17 cellular contexts compared by ENCODE assay signal in genomic region chr2:137302957-137303356, GRCh38.
"Had no signal": no experiment of that assay in that cellular context is flagged by ENCODE, and none has a peak within 500 bp of the region (broad histone marks: within the 10 kb centered on the region; RNA-seq: fewer than 3 reads in every experiment).

No MANE protein-coding gene starts in this region.

- H3K4me1 ChIP-seq: left lung, parathyroid adenoma, psoas muscle had no signal

- DNase-seq: cortex of kidney; dorsolateral prefrontal cortex; effector CD8-positive, alpha-beta T cell; foreskin melanocyte; islet precursor cell; left lung; mesendoderm; naive thymus-derived CD4-positive, alpha-beta T cell; nephron progenitor cell; psoas muscle; retina; small intestine; stimulated activated CD4-positive, alpha-beta T cell treated with anti-CD3 and anti-CD28 coated beads, Interleukin-2, amount 100 ng/mL, for 48 hours; stimulated activated naive CD4-positive, alpha-beta T cell treated with Interleukin-2 at 50 U/mL for 16 hours; trophoblast cell had no signal

- H3K4me3 ChIP-seq: dorsolateral prefrontal cortex, left lung, lung, psoas muscle had no signal

- H3K27ac ChIP-seq: dorsolateral prefrontal cortex, left lung, parathyroid adenoma, psoas muscle had no signal

- H3K9me3 ChIP-seq: psoas muscle had no signal

- H3K36me3 ChIP-seq: left lung had no signal

- H3K27me3 ChIP-seq: left lung had no signal

- ATAC-seq: left lung; naive thymus-derived CD4-positive, alpha-beta T cell; psoas muscle had no signal
